Comparison of ENCODE assay signal across 1 cellular context in the genomic region with DNA sequence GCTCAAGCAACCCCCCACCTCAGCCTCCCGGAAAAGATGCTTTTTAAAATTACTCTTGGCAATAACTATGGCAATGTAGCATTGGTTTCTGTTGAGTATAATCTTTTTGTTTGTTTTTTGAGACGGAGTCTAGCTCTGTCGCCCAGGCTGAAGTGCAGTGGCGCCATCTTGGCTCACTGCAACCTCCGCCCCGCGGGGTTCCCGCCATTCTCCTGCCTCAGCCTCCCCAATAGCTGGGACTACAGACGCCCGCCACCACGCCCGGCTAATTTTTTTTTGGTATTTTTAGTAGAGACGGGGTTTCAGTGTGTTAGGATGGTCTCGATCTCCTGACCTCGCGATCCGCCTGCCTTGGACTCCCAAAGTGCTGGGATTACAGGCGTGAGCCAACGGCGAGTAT.
TF ChIP-seq lines count a peak whose summit lies in the region.

No MANE protein-coding gene starts in this region.

TF ChIP-seq in GM12878, 131 proteins besides CTCF, POLR2A, EP300 and RAD21 (continued from another document):
- TF ChIP-seq, protein P1, sequence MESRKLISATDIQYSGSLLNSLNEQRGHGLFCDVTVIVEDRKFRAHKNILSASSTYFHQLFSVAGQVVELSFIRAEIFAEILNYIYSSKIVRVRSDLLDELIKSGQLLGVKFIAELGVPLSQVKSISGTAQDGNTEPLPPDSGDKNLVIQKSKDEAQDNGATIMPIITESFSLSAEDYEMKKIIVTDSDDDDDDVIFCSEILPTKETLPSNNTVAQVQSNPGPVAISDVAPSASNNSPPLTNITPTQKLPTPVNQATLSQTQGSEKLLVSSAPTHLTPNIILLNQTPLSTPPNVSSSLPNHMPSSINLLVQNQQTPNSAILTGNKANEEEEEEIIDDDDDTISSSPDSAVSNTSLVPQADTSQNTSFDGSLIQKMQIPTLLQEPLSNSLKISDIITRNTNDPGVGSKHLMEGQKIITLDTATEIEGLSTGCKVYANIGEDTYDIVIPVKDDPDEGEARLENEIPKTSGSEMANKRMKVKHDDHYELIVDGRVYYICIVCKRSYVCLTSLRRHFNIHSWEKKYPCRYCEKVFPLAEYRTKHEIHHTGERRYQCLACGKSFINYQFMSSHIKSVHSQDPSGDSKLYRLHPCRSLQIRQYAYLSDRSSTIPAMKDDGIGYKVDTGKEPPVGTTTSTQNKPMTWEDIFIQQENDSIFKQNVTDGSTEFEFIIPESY (IDR thresholded peaks at IDR 0.05): peak; percentile 94
- TF ChIP-seq, protein P2, sequence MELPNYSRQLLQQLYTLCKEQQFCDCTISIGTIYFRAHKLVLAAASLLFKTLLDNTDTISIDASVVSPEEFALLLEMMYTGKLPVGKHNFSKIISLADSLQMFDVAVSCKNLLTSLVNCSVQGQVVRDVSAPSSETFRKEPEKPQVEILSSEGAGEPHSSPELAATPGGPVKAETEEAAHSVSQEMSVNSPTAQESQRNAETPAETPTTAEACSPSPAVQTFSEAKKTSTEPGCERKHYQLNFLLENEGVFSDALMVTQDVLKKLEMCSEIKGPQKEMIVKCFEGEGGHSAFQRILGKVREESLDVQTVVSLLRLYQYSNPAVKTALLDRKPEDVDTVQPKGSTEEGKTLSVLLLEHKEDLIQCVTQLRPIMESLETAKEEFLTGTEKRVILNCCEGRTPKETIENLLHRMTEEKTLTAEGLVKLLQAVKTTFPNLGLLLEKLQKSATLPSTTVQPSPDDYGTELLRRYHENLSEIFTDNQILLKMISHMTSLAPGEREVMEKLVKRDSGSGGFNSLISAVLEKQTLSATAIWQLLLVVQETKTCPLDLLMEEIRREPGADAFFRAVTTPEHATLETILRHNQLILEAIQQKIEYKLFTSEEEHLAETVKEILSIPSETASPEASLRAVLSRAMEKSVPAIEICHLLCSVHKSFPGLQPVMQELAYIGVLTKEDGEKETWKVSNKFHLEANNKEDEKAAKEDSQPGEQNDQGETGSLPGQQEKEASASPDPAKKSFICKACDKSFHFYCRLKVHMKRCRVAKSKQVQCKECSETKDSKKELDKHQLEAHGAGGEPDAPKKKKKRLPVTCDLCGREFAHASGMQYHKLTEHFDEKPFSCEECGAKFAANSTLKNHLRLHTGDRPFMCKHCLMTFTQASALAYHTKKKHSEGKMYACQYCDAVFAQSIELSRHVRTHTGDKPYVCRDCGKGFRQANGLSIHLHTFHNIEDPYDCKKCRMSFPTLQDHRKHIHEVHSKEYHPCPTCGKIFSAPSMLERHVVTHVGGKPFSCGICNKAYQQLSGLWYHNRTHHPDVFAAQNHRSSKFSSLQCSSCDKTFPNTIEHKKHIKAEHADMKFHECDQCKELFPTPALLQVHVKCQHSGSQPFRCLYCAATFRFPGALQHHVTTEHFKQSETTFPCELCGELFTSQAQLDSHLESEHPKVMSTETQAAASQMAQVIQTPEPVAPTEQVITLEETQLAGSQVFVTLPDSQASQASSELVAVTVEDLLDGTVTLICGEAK (IDR thresholded peaks at IDR 0.05; ENCODE audit: borderline replicate concordance): peak; percentile 26; the same call in 1 of the 2 replicates
